1 cellular context compared by ENCODE assay signal in genomic region chr1:151009206-151009587, GRCh38.
TF ChIP-seq lines count a peak whose summit lies in the region.

No MANE protein-coding gene starts in this region.

TF ChIP-seq in IMR-90, 13 proteins besides CTCF, POLR2A, EP300 and RAD21:
- TF ChIP-seq SMC3 (IDR thresholded peaks at IDR 0.05; ENCODE audit: low read depth, low read length) (no peak), CEBPB (IDR thresholded peaks at IDR 0.05; ENCODE audit: low read depth, low read length) (no peak), FOS (IDR thresholded peaks at IDR 0.05; ENCODE audit: low read depth, low read length) (peak; percentile 10; the same call in 1 of the 2 replicates), RFX5 (IDR thresholded peaks at IDR 0.05; ENCODE audit: low read depth, low read length) (no peak), MXI1 (IDR thresholded peaks at IDR 0.05; ENCODE audit: borderline replicate concordance, low read depth, low read length) (no peak), BHLHE40 (IDR thresholded peaks at IDR 0.05; ENCODE audit: low read depth, low read length) (no peak), MAFK (IDR thresholded peaks at IDR 0.05; ENCODE audit: low read depth, low read length) (peak; percentile 2; the same call in 1 of the 2 replicates)
- TF ChIP-seq, protein P1, sequence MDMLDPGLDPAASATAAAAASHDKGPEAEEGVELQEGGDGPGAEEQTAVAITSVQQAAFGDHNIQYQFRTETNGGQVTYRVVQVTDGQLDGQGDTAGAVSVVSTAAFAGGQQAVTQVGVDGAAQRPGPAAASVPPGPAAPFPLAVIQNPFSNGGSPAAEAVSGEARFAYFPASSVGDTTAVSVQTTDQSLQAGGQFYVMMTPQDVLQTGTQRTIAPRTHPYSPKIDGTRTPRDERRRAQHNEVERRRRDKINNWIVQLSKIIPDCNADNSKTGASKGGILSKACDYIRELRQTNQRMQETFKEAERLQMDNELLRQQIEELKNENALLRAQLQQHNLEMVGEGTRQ (IDR thresholded peaks at IDR 0.05; ENCODE audit: low read depth, low read length): no peak
- TF ChIP-seq, protein P2, sequence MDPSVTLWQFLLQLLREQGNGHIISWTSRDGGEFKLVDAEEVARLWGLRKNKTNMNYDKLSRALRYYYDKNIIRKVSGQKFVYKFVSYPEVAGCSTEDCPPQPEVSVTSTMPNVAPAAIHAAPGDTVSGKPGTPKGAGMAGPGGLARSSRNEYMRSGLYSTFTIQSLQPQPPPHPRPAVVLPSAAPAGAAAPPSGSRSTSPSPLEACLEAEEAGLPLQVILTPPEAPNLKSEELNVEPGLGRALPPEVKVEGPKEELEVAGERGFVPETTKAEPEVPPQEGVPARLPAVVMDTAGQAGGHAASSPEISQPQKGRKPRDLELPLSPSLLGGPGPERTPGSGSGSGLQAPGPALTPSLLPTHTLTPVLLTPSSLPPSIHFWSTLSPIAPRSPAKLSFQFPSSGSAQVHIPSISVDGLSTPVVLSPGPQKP (IDR thresholded peaks at IDR 0.05; ENCODE audit: borderline replicate concordance, low read depth, low read length): no peak
